In the genomic region with DNA sequence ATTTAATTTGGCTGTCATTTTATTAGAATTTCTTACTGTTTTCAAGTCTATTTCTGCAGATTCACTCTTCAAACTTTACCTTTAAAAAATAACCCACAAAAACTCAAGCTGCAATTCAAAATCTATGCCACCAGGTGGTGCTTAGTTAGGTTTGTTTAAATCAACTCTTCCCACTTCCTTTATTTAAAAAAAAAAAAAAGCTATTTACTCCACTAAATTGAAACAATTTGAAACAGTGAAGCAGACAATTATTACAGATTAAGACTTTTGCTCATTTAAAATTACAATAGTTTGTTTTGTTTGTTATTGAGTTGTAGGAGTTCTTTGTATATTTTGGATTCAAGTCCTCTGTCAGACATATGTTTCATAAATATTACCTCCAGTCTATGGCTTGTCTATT, we compare ENCODE assay signal across 7 cellular contexts.
DNase-seq lines count a peak whose midpoint lies in the region; ATAC-seq and TF ChIP-seq lines count a peak whose summit lies in the region.

No MANE protein-coding gene starts in this region.

- intact Hi-C loops in posterior vena cava (cut with DNase I): no loop called here

- no peaks in the 10 kb centered on the region for H3F3A ChIP-seq in DOHH2 (ENCODE audit: control insufficient read depth, insufficient read depth)

- H3K36me3 ChIP-seq in DOHH2 (ENCODE audit: control insufficient read depth, low read length): no peaks in the 10 kb centered on the region

- H3K9me3 ChIP-seq in DOHH2 (ENCODE audit: control insufficient read depth, insufficient read depth, low read length): no peaks in the 10 kb centered on the region

- TF ChIP-seq CTCF in DOHH2 (IDR thresholded peaks at IDR 0.05; ENCODE audit: low read depth, low read length, poor library complexity, severe bottlenecking): peak; percentile 58
- peak; percentile 11; the same call in 1 of the 2 replicates for TF ChIP-seq CTCF in WI38 (IDR thresholded peaks at IDR 0.05; ENCODE audit: low read depth, low read length)

- no peaks in the 10 kb centered on the region for H3K9me3 Mint-ChIP-seq in stimulated activated memory B cell treated with anti-CD40 and anti-IgM and Interleukin-4, amounts not matched to agents 10 μg/mL and 1 μg/mL and 100 μg/mL, for 72 hours

- H3K4me3 Mint-ChIP-seq in stimulated activated memory B cell treated with anti-CD40 and anti-IgM and Interleukin-4, amounts not matched to agents 10 μg/mL and 1 μg/mL and 100 μg/mL, for 72 hours: no peak overlapping the region

- no peaks in the 10 kb centered on the region for H3K79me2 ChIP-seq in DOHH2 (ENCODE audit: control insufficient read depth, low read length)

- no peaks in the 10 kb centered on the region for H3K4me1 ChIP-seq in DOHH2 (ENCODE audit: control insufficient read depth, low read length)

- no peak overlapping the region for H3K4me3 ChIP-seq in DOHH2 (ENCODE audit: low read length)
- no peak overlapping the region for H3K4me3 ChIP-seq in WI38 (ENCODE audit: low read depth, low read length)

- peak; percentile 36 for DNase-seq in HS-5 (ENCODE audit: low read depth)
- DNase-seq in left lobe of liver (ENCODE audit: low spot score): no peak
- no peak for DNase-seq in activated effector memory CD4-positive, alpha-beta T cell treated with anti-CD3 and anti-CD28 coated beads, Interleukin-2, amount 50 U/mL, for 16 hours
- no peak for DNase-seq in posterior vena cava (ENCODE audit: low spot score)

- no peak overlapping the region for H3K4me2 ChIP-seq in DOHH2 (ENCODE audit: low read length)

- no peak overlapping the region for H3K27ac Mint-ChIP-seq in stimulated activated memory B cell treated with anti-CD40 and anti-IgM and Interleukin-4, amounts not matched to agents 10 μg/mL and 1 μg/mL and 100 μg/mL, for 72 hours

- no peaks in the 10 kb centered on the region for H3K27me3 Mint-ChIP-seq in stimulated activated memory B cell treated with anti-CD40 and anti-IgM and Interleukin-4, amounts not matched to agents 10 μg/mL and 1 μg/mL and 100 μg/mL, for 72 hours

- no peaks in the 10 kb centered on the region for H4K20me1 ChIP-seq in DOHH2 (ENCODE audit: control insufficient read depth, insufficient read depth, low read depth, low read length)

- no peaks in the 10 kb centered on the region for H3K36me3 Mint-ChIP-seq in stimulated activated memory B cell treated with anti-CD40 and anti-IgM and Interleukin-4, amounts not matched to agents 10 μg/mL and 1 μg/mL and 100 μg/mL, for 72 hours

- H3K27ac ChIP-seq in DOHH2 (ENCODE audit: low read depth, low read length): no peak overlapping the region

- H3K9me2 ChIP-seq in DOHH2 (replicated peaks; ENCODE audit: control insufficient read depth, low read length): no peaks in the 10 kb centered on the region

- peaks cover 3% of the 10 kb centered on the region; the same call in 1 of the 2 replicates for H3K27me3 ChIP-seq in DOHH2 (ENCODE audit: control insufficient read depth, low read length)

- no peaks in the 10 kb centered on the region for H3K4me1 Mint-ChIP-seq in stimulated activated memory B cell treated with anti-CD40 and anti-IgM and Interleukin-4, amounts not matched to agents 10 μg/mL and 1 μg/mL and 100 μg/mL, for 72 hours

- ATAC-seq in left lobe of liver: peak; percentile 64
- ATAC-seq in stimulated activated memory B cell treated with anti-CD40 and anti-IgM and Interleukin-4, amounts not matched to agents 10 μg/mL and 1 μg/mL and 100 μg/mL, for 72 hours: no peak
